Comparison of ENCODE assay signal across 13 cellular contexts in the genomic region with DNA sequence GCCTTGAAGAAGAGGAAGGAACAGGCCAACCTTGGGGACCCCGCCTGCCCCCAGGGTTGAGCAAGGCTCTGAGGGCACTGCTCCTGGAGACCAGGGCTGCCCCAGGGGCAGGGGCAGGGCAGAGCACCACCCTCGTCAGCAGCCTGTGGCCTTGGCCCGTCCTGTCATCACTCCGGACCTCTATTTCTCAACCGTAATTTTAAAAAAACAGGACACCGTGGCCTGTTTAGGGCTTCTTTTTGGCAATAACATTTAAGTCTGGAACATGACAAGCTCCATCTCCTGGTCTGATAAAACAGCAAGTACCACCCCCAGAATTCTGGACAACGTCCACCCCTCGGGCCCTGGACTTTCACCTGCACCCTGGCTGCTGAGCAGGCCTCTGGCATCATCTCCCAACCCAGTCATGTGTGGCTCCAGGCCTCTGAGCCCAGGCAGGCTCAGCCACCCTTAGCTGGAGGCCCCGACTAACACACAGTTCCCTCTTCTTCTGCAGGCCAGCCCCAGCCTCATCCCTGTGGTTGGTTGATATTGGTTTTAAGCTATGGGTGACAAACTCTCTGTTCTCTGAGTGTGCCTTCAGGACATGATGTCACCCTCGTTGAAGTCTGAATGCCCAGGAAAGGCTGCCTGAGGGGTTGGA. TPM values are rescaled to one million over a fixed set of nuclear protein-coding genes. Genes with fewer than 3 reads are reported as not detected.
DNase-seq lines count a peak whose midpoint lies in the region; ATAC-seq and TF ChIP-seq lines count a peak whose summit lies in the region.
"Had no signal": no experiment of that assay in that cellular context is flagged by ENCODE, and none has a peak within 500 bp of the region (broad histone marks: within the 10 kb centered on the region; RNA-seq: fewer than 3 reads in every experiment).

No MANE protein-coding gene starts in this region.

- no peak overlapping the region for H2BK5ac ChIP-seq in IMR-90 (ENCODE audit: low read depth, low read length, poor library complexity, severe bottlenecking)

- no peak overlapping the region for H4K91ac ChIP-seq in IMR-90 (ENCODE audit: insufficient read depth, low read depth, low read length)

- peak overlapping the region; percentile 25 for H2AK5ac ChIP-seq in IMR-90 (ENCODE audit: low read depth, low read length)

- H2AK9ac ChIP-seq in IMR-90 (replicated peaks; ENCODE audit: low read depth, low read length, poor library complexity), result no peak overlapping the region

- H3K4me3 ChIP-seq in IMR-90 (ENCODE audit: insufficient read depth, low read depth, low read length), result no peak overlapping the region
- no peak overlapping the region for H3K4me3 ChIP-seq in gastroesophageal sphincter
- H3K4me3 ChIP-seq: transverse colon had no signal

- TF ChIP-seq CTCF in IMR-90 (conservative IDR thresholded peaks at IDR 0.05; ENCODE audit: low read depth, low read length) (no peak), nephron (IDR thresholded peaks at IDR 0.05; ENCODE audit: unreplicated experiment in 3 of 3) (no peak), gastroesophageal sphincter (IDR thresholded peaks at IDR 0.05) (no peak)

- H4K5ac ChIP-seq in IMR-90 (ENCODE audit: low read depth, low read length), result no peak overlapping the region

- intact Hi-C loops in IMR-90 (cut with micrococcal nuclease), result no loop called here

- no peak overlapping the region for H2AFZ ChIP-seq in IMR-90 (replicated peaks; ENCODE audit: low read length, poor library complexity)

- DNase-seq in CD1c-positive myeloid dendritic cell (ENCODE audit: extremely low spot score), result peak; percentile 14
- no peak for DNase-seq in IMR-90
- DNase-seq in T-helper 17 cell, result no peak
- no peak for DNase-seq in stimulated activated naive CD4-positive, alpha-beta T cell treated with Interleukin-2 at 50 U/mL for 16 hours (lab: John Stamatoyannopoulos, UW)
- no peak for DNase-seq in NCI-H1417 treated with DMSO at 0.1 percent for 48 hours (lab: John Stamatoyannopoulos, UW)
- DNase-seq: activated CD4-positive, CD25-positive, alpha-beta regulatory T cell treated with anti-CD3 and anti-CD28 coated beads, Interleukin-2, amount 50 U/mL, for 72 hours; activated T-cell treated with anti-CD3 and anti-CD28 coated beads, Interleukin-2, amount 50 U/mL, for 1 hour; C1 segment of cervical spinal cord; NCI-H2171 treated with DMSO at 0.1 percent for 48 hours; transverse colon had no signal

- no peaks in the 10 kb centered on the region for H3K27me3 ChIP-seq in IMR-90 (ENCODE audit: control insufficient read depth, insufficient read depth, low read length)
- H3K27me3 ChIP-seq in gastroesophageal sphincter, result no peaks in the 10 kb centered on the region
- H3K27me3 ChIP-seq: transverse colon had no signal

- H3K36me3 Mint-ChIP-seq in T-helper 17 cell (ENCODE audit: low read depth) (peaks cover 3% of the 10 kb centered on the region), nephron (ENCODE audit: low read depth) (peaks cover 3% of the 10 kb centered on the region)

- no peak overlapping the region for H4K8ac ChIP-seq in IMR-90 (ENCODE audit: low read depth in 2 of 2, low read length in 2 of 2)

- TF ChIP-seq RAD21 in IMR-90 (IDR thresholded peaks at IDR 0.05; ENCODE audit: low read length), result no peak

- ATAC-seq in IMR-90 (ENCODE audit: low read depth) (no peak), T-helper 17 cell (no peak), GM18505 (IDR thresholded peaks at IDR 0.05; ENCODE audit: unreplicated experiment) (no peak), gastroesophageal sphincter (no peak)

- H3K4ac ChIP-seq in IMR-90 (ENCODE audit: low read depth, low read length), result 0 out of 2 replicates have a peak overlapping the region, but pooled peaks have one; percentile 19

- in situ Hi-C loops in IMR-90 (cut with MboI; ENCODE audit: low sequenced_read_pairs), result no loop called here

- dilution Hi-C loops in IMR-90 (cut with HindIII; ENCODE audit: low sequenced_read_pairs, unreplicated experiment), result no loop called here

- no peaks in the 10 kb centered on the region for H3K9me3 Mint-ChIP-seq in nephron

- no peak overlapping the region for H3K14ac ChIP-seq in IMR-90 (replicated peaks; ENCODE audit: low read depth, low read length)

- no peak overlapping the region for H3K23ac ChIP-seq in IMR-90 (ENCODE audit: low read depth, low read length)

- H3K27ac Mint-ChIP-seq in T-helper 17 cell, result peak overlapping the region; percentile 24
- H3K27ac Mint-ChIP-seq in nephron, result peak overlapping the region in 2 of 3 experiments; percentile 48 to 88

- H3K4me2 ChIP-seq in IMR-90 (ENCODE audit: low read depth, low read length), result no peak overlapping the region

- TF ChIP-seq POLR2A in IMR-90 (IDR thresholded peaks at IDR 0.05; ENCODE audit: low read depth, low read length), result no peak
- TF ChIP-seq POLR2A in GM18505 (IDR thresholded peaks at IDR 0.05; ENCODE audit: borderline replicate concordance, extremely low read depth, insufficient read depth, insufficient read length), result no peak
- no peak for TF ChIP-seq POLR2A in gastroesophageal sphincter (IDR thresholded peaks at IDR 0.05)

- WGBS in IMR-90 (ENCODE audit: extremely low coverage in 2 of 2, insufficient read length in 1 of 2), 2 experiments, result 90% methylated on average over 5 of the region's 10 CpGs; no CpG with 5 or more reads in 1 of the 2 experiments
- WGBS in gastroesophageal sphincter (ENCODE audit: low coverage in 1 of 2), 2 donors, result 96 to 100% methylated on average over 1 to 4 of the region's 10 CpGs

- H3K27ac ChIP-seq in IMR-90 (ENCODE audit: insufficient read depth, low read length) (no peak overlapping the region), gastroesophageal sphincter (no peak overlapping the region)
- H3K27ac ChIP-seq: transverse colon had no signal

- H3K9me3 ChIP-seq in IMR-90 (ENCODE audit: control insufficient read depth, insufficient read depth, low read length) (no peaks in the 10 kb centered on the region), T-helper 17 cell (ENCODE audit: control insufficient read depth, low read length, poor library complexity, severe bottlenecking) (no peaks in the 10 kb centered on the region), gastroesophageal sphincter (no peaks in the 10 kb centered on the region)
- H3K9me3 ChIP-seq: transverse colon had no signal

- H3K4me3 Mint-ChIP-seq in T-helper 17 cell (no peak overlapping the region), nephron (no peak overlapping the region)

- H3K9me1 ChIP-seq in IMR-90 (ENCODE audit: insufficient read depth, low read length), result peaks cover 11% of the 10 kb centered on the region; the same call in 1 of the 2 replicates

- CTCF ChIA-PET in IMR-90 (lab: Yijun Ruan, JAX), result no interaction called here

- H2BK15ac ChIP-seq in IMR-90 (ENCODE audit: low read depth, low read length), result no peak overlapping the region

- H4K20me1 ChIP-seq in IMR-90 (ENCODE audit: insufficient read depth, low read length), result no peaks in the 10 kb centered on the region

- BruUV-seq in IMR-90 (replicated peaks; lab: Mats Ljungman, UMichigan), result no TSS peak

- H2BK120ac ChIP-seq in IMR-90 (ENCODE audit: low read depth, low read length), result peak overlapping the region; percentile 45; the same call in 1 of the 2 replicates

- no peak overlapping the region for H3K56ac ChIP-seq in IMR-90 (ENCODE audit: extremely low read depth, insufficient read depth, low read length)

- H2BK20ac ChIP-seq in IMR-90 (ENCODE audit: low read depth, low read length), result no peak overlapping the region

- H3K27me3 Mint-ChIP-seq in T-helper 17 cell, result peaks cover 22% of the 10 kb centered on the region
- peaks cover 6% of the 10 kb centered on the region for H3K27me3 Mint-ChIP-seq in nephron (ENCODE audit: low read depth)

- H3K79me1 ChIP-seq in IMR-90 (ENCODE audit: low read depth in 1 of 2, low read length in 2 of 2), result no peaks in the 10 kb centered on the region

- H3K4me1 Mint-ChIP-seq in T-helper 17 cell (peaks cover 12% of the 10 kb centered on the region), nephron (peaks cover 25% of the 10 kb centered on the region)

- no peak overlapping the region for H3K9ac ChIP-seq in IMR-90 (ENCODE audit: low read depth, low read length)

- H3K18ac ChIP-seq in IMR-90 (ENCODE audit: low read depth, low read length), result no peak overlapping the region

- no peaks in the 10 kb centered on the region for H3K36me3 ChIP-seq in IMR-90 (ENCODE audit: control insufficient read depth, insufficient read depth, low read length)
- no peaks in the 10 kb centered on the region for H3K36me3 ChIP-seq in gastroesophageal sphincter
- H3K36me3 ChIP-seq: transverse colon had no signal

- H3K4me1 ChIP-seq in IMR-90 (ENCODE audit: control insufficient read depth, insufficient read depth, low read length) (peaks cover 19% of the 10 kb centered on the region), gastroesophageal sphincter (peaks cover 0 to 16% (median 0%) of the 10 kb centered on the region in 3 donors)

- TF ChIP-seq EP300 in gastroesophageal sphincter (IDR thresholded peaks at IDR 0.05), result no peak

- POLR2A ChIA-PET in IMR-90 (lab: Charles Lee; ENCODE audit: unreplicated experiment), result no interaction called here

TF ChIP-seq in IMR-90, 13 proteins besides CTCF, POLR2A, EP300 and RAD21 (continues in another document):
- no peak for TF ChIP-seq ELK1 (IDR thresholded peaks at IDR 0.05; ENCODE audit: borderline replicate concordance, low read depth, low read length)
- no peak for TF ChIP-seq SMC3 (IDR thresholded peaks at IDR 0.05; ENCODE audit: low read depth, low read length)
- TF ChIP-seq MAZ (IDR thresholded peaks at IDR 0.05; ENCODE audit: borderline replicate concordance, low read depth, low read length), result no peak
- TF ChIP-seq RFX5 (IDR thresholded peaks at IDR 0.05; ENCODE audit: low read depth, low read length), result no peak
- no peak for TF ChIP-seq MAFK (IDR thresholded peaks at IDR 0.05; ENCODE audit: low read depth, low read length)
- no peak for TF ChIP-seq RCOR1 (IDR thresholded peaks at IDR 0.05; ENCODE audit: insufficient replicate concordance, low read length)
- no peak for TF ChIP-seq NFE2L2 (IDR thresholded peaks at IDR 0.05; ENCODE audit: low read depth, low read length)
- TF ChIP-seq MXI1 (IDR thresholded peaks at IDR 0.05; ENCODE audit: borderline replicate concordance, low read depth, low read length), result no peak
- TF ChIP-seq BHLHE40 (IDR thresholded peaks at IDR 0.05; ENCODE audit: low read depth, low read length), result no peak

RNA-seq across cellular contexts. Expression of gene ID2, which starts 22.6 kb away (rescaled TPM):
- total RNA-seq in IMR-90 (2012; rRNA removed) (389 and 431 TPM in 2 replicates), T-helper 17 cell (100 to 1,000 TPM; 103 to 113 TPM), gastroesophageal sphincter (100 to 1,000 TPM; 142 to 384 (median 169) TPM)
- polyA plus RNA-seq in IMR-90 (2012; rRNA removed), result 264 and 399 TPM in 2 replicates
- 1,308 and 1,433 TPM in 2 replicates for polyA plus RNA-seq in IMR-90 (2012; cell fraction: cytosol; rRNA removed)
- polyA plus RNA-seq in IMR-90 (2012; cell fraction: nucleus; rRNA removed; ENCODE audit: low replicate concordance), result 1,141 and 1,720 TPM in 2 replicates
